ENCODE assay signal across 8 cellular contexts in the genomic region with DNA sequence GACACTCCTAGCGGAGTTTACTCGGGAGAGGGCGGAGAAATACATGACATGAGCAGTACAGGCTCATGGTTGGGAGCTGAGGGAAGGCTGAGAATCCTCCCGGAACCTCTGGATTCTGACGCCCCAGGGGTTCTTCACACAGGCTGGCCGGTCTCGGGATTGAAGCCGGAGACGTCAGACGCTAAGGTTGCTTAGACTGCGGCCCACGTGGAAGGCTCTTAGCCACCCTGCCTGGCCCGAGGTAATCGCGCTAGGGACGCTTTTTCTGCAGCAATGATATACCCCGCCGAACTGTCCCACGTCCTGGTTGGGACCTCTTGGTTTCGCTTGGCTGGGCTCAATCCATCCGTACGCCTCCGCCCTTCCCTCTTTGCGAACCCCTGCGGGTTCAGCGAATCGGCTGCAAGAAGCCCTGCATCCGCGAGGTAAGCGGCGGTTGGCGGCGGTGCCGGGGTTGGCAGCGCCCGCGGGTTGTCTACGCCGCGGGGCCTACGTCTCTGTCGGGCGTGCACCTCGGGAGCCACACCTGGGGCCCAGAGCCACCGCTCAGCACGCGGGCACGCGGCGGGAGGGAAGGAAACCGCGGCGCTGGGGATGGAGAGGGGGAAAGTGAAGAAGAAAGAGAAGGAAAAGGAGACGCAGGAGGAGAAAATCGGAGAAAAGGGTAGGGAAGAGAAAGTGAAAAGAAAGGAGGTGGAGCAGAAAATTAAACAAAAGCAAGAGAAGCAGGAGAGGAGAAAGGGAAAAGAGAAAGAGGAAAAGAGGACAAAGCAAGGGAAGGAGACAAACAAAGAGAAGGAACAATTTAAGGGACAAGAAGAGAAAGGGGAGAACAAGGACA. TPM values are rescaled to one million over a fixed set of nuclear protein-coding genes. Genes with fewer than 3 reads are reported as not detected.
A peak's percentile ranks its signal among the peaks of the same experiment; 100 is the strongest.
DNase-seq lines count a peak whose midpoint lies in the region; ATAC-seq and TF ChIP-seq lines count a peak whose summit lies in the region.

A gene with protein sequence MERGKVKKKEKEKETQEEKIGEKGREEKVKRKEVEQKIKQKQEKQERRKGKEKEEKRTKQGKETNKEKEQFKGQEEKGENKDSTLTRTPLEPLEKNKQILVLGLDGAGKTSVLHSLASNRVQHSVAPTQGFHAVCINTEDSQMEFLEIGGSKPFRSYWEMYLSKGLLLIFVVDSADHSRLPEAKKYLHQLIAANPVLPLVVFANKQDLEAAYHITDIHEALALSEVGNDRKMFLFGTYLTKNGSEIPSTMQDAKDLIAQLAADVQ (plus strand): TSS at position 523 of the 841 bp plus-strand sequence. CDS start 72 bp downstream, at position 595.

- H3K4me1 ChIP-seq in DND-41 (ENCODE audit: insufficient read depth, low read length) = no peaks in the 10 kb centered on the region
- no peaks in the 10 kb centered on the region for H3K4me1 ChIP-seq in PC-3 (ENCODE audit: insufficient read depth, low read length)
- H3K4me1 ChIP-seq in tibial artery = peaks cover 0 to 16% (median 7%) of the 10 kb centered on the region in 4 donors

- H3K36me3 Mint-ChIP-seq in activated naive CD4-positive, alpha-beta T cell treated with anti-CD3 and anti-CD28 coated beads, Interleukin-2, amount 50 U/mL, for 72 hours = peaks cover 0 to 7% of the 10 kb centered on the region in 2 donors

- BruUV-seq in PC-3 (replicated peaks; lab: Mats Ljungman, UMichigan) = no TSS peak

- no peak within 1 kb of the TSS for H3K27ac ChIP-seq in DND-41 (ENCODE audit: low read length)
- H3K27ac ChIP-seq in PC-3 (ENCODE audit: low read length) = no peak within 1 kb of the TSS
- peak within 1 kb of the TSS; percentile 29 to 46 for H3K27ac ChIP-seq in tibial artery

- H3K9me2 ChIP-seq in PC-3 (replicated peaks; ENCODE audit: low read length) = no peaks in the 10 kb centered on the region

- H3K9me3 Mint-ChIP-seq in activated naive CD4-positive, alpha-beta T cell treated with anti-CD3 and anti-CD28 coated beads, Interleukin-2, amount 50 U/mL, for 72 hours = no peaks in the 10 kb centered on the region

- H3K4me2 ChIP-seq in DND-41 (ENCODE audit: insufficient read depth, low read length) = no peak within 1 kb of the TSS
- H3K4me2 ChIP-seq in PC-3 (ENCODE audit: low read length) = peak within 1 kb of the TSS; percentile 72

- H3K9me3 ChIP-seq in DND-41 (ENCODE audit: insufficient read depth, low read length, severe bottlenecking) (no peaks in the 10 kb centered on the region), PC-3 (ENCODE audit: low read length) (no peaks in the 10 kb centered on the region), tibial artery (no peaks in the 10 kb centered on the region)

- POLR2A ChIA-PET in PC-3 (lab: Charles Lee; ENCODE audit: unreplicated experiment) = no interaction called here

- H3K27me3 ChIP-seq in DND-41 (ENCODE audit: insufficient read depth, low read length, poor library complexity) (no peaks in the 10 kb centered on the region), PC-3 (ENCODE audit: low read length) (no peaks in the 10 kb centered on the region), tibial artery (no peaks in the 10 kb centered on the region)

- H3K36me3 ChIP-seq in DND-41 (ENCODE audit: insufficient read depth, low read length) (peaks cover 27% of the 10 kb centered on the region), PC-3 (ENCODE audit: low read depth, low read length) (peaks cover 14% of the 10 kb centered on the region; the same call in 1 of the 2 replicates), tibial artery (peaks cover 5 to 30% (median 15%) of the 10 kb centered on the region in 3 donors)

- H3K79me2 ChIP-seq in DND-41 (ENCODE audit: insufficient read depth, low read length) (no peaks in the 10 kb centered on the region), PC-3 (ENCODE audit: low read length) (no peaks in the 10 kb centered on the region)

- DNase-seq in DND-41 (no peak), PC-3 (peak; percentile 49), cardiac septum (ENCODE audit: low spot score) (peak; percentile 79), pons (ENCODE audit: low spot score) (peak; percentile 9), tibial artery (peak; percentile 29 to 69), NAMALWA (ENCODE audit: low spot score) (no peak)
- DNase-seq in activated naive CD4-positive, alpha-beta T cell treated with anti-CD3 and anti-CD28 coated beads, Interleukin-2, amount 50 U/mL, for 72 hours (ENCODE audit: low spot score in 2 of 2) = peak in 1 of 2 donors; percentile 64

- H3K27ac Mint-ChIP-seq in activated naive CD4-positive, alpha-beta T cell treated with anti-CD3 and anti-CD28 coated beads, Interleukin-2, amount 50 U/mL, for 72 hours = peak within 1 kb of the TSS; percentile 75 to 77

- H4K20me1 ChIP-seq in DND-41 (ENCODE audit: insufficient read depth, low read length) (no peaks in the 10 kb centered on the region), PC-3 (ENCODE audit: low read length) (no peaks in the 10 kb centered on the region)

- no peaks in the 10 kb centered on the region for H3F3A ChIP-seq in PC-3 (ENCODE audit: low read length, unreplicated experiment)

- H3K9ac ChIP-seq in DND-41 (ENCODE audit: low read depth, low read length) (no peak within 1 kb of the TSS), PC-3 (ENCODE audit: low read length) (peak within 1 kb of the TSS; percentile 30)

- H3K4me3 ChIP-seq in DND-41 (ENCODE audit: low read depth in 1 of 2, low read length in 2 of 2) (no peak within 1 kb of the TSS), PC-3 (ENCODE audit: low read length) (peak within 1 kb of the TSS; percentile 60), tibial artery (peak within 1 kb of the TSS; percentile 57 to 59)

- no peak for TF ChIP-seq CTCF in DND-41 (IDR thresholded peaks at IDR 0.05; ENCODE audit: borderline replicate concordance, extremely low read depth, low read length, poor library complexity, severe bottlenecking)
- no peak for TF ChIP-seq CTCF in PC-3 (conservative IDR thresholded peaks at IDR 0.05; ENCODE audit: low read depth, low read length)
- TF ChIP-seq CTCF in tibial artery (IDR thresholded peaks at IDR 0.05) = no peak

- no peak within 1 kb of the TSS for H2AFZ ChIP-seq in DND-41 (ENCODE audit: low read depth, low read length)
- peak within 1 kb of the TSS; percentile 52 for H2AFZ ChIP-seq in PC-3 (ENCODE audit: low read length)

- intact Hi-C loops in PC-3 (cut with micrococcal nuclease) (loop anchor here (5.0 kb wide), 1 partner anchor 297 kb away; no protein-coding TSS in a partner anchor), cardiac septum (cut with DNase I) (no loop called here), tibial artery (cut with DNase I; ENCODE audit: low total_unique reads) (no loop called here)

- ATAC-seq in DND-41 (ENCODE audit: insufficient read depth, low read depth) (peak; percentile 19; the same call in 1 of the 3 replicates), HG02588 (IDR thresholded peaks at IDR 0.05; ENCODE audit: unreplicated experiment) (peak; percentile 74), PC-3 (peak; percentile 73)
- ATAC-seq in activated naive CD4-positive, alpha-beta T cell treated with anti-CD3 and anti-CD28 coated beads, Interleukin-2, amount 50 U/mL, for 72 hours = peak; percentile 86 to 92

- CTCF ChIA-PET in PC-3 (lab: Charles Lee) = no interaction called here

RNA-seq across cellular contexts. Expression of the gene that starts here (rescaled TPM):
- total RNA-seq in PC-3 (2014; rRNA removed) (0.29 and 0.51 TPM in 2 replicates), cardiac septum (not detected)
- total RNA-seq in activated naive CD4-positive, alpha-beta T cell treated with anti-CD3 and anti-CD28 coated beads, Interleukin-2, amount 50 U/mL, for 72 hours = under 1 TPM in 1 of 2 donors, not detected in 1; 0.35 TPM

Comparison
In these comparisons a context has a peak if more than half of its experiments do, and no peak if none do; other contexts are left out.
1. Peak in DNase-seq, ATAC-seq, H3K4me3 ChIP-seq, H3K9ac ChIP-seq and H3K4me2 ChIP-seq in PC-3; RNA of the gene not detected or under 1 TPM.
2. Peak in ATAC-seq in activated naive CD4-positive, alpha-beta T cell treated with anti-CD3 and anti-CD28 coated beads, Interleukin-2, amount 50 U/mL, for 72 hours; RNA of the gene not detected or under 1 TPM.
3. Peak in DNase-seq in cardiac septum; RNA of the gene not detected or under 1 TPM.
4. ATAC-seq: peak in every context shown above with its lines; median percentile 89 in activated naive CD4-positive, alpha-beta T cell treated with anti-CD3 and anti-CD28 coated beads, Interleukin-2, amount 50 U/mL, for 72 hours; 74 in HG02588; 73 in PC-3; 19 in DND-41.
5. DNase-seq: peak in pons (single experiment) and tibial artery (2 of 2); none in DND-41 (single experiment) and NAMALWA (single experiment).
6. H3K27ac ChIP-seq: peak in tibial artery (2 of 2); none in DND-41 (single experiment) and PC-3 (single experiment).
7. H3K4me3 ChIP-seq: peak in tibial artery (2 of 2); none in DND-41 (0 of 2).